ENCODE assay signal across 15 cellular contexts in genomic region chr13:27118428-27119054, GRCh38.
"Had no signal": no experiment of that assay in that cellular context is flagged by ENCODE, and none has a peak within 500 bp of the region (broad histone marks: within the 10 kb centered on the region; RNA-seq: fewer than 3 reads in every experiment).

No MANE protein-coding gene starts in this region.

- H3K27ac Mint-ChIP-seq: activated CD8-positive, alpha-beta T cell treated with anti-CD3 and anti-CD28 coated beads, Interleukin-2, amount 10 ng/mL, durations not matched to agents 7 days and 5 days; activated naive CD8-positive, alpha-beta T cell treated with anti-CD3 and anti-CD28 coated beads for 36 hours; activated T-helper 2 cell treated with anti-CD3 and anti-CD28 coated beads, Interferon-gamma antibody, Interleukin-2, Interleukin-4, amounts not matched to agents 10 μg/mL and 5 μg/mL and 100 μg/mL, durations not matched to agents 14 hours and 24 hours and 36 hours; endodermal cell had no signal

- H3K9me3 ChIP-seq: right atrium auricular region had no signal

- FAIRE-seq: small intestine had no signal

- H3K36me3 ChIP-seq: right atrium auricular region had no signal

- DNase-seq: activated CD4-positive, alpha-beta T cell treated with anti-CD3 and anti-CD28 coated beads for 1 hour; activated CD8-positive, alpha-beta memory T cell treated with anti-CD3 and anti-CD28 coated beads, Interleukin-2, amount 50 U/mL, for 48 hours; activated CD8-positive, alpha-beta T cell treated with anti-CD3 and anti-CD28 coated beads, Interleukin-2, amount 10 ng/mL, durations not matched to agents 7 days and 5 days; activated naive CD8-positive, alpha-beta T cell treated with anti-CD3 and anti-CD28 coated beads for 36 hours; anterior cingulate cortex; endodermal cell; erythroblast; hippocampal formation; left ventricle myocardium superior; mesendoderm; posterior cingulate gyrus; small intestine had no signal

- H3K27ac ChIP-seq: right atrium auricular region, tibial nerve had no signal

- H3K27me3 Mint-ChIP-seq: activated naive CD8-positive, alpha-beta T cell treated with anti-CD3 and anti-CD28 coated beads for 36 hours had no signal

- H3K4me3 Mint-ChIP-seq: activated CD8-positive, alpha-beta T cell treated with anti-CD3 and anti-CD28 coated beads, Interleukin-2, amount 10 ng/mL, durations not matched to agents 7 days and 5 days; activated naive CD8-positive, alpha-beta T cell treated with anti-CD3 and anti-CD28 coated beads for 36 hours; endodermal cell had no signal

- H3K27me3 ChIP-seq: right atrium auricular region, tibial nerve had no signal

- H3K4me3 ChIP-seq: right atrium auricular region, tibial nerve had no signal

- ATAC-seq: activated CD8-positive, alpha-beta T cell treated with anti-CD3 and anti-CD28 coated beads, Interleukin-2, amount 10 ng/mL, durations not matched to agents 7 days and 5 days; left ventricle myocardium superior had no signal
